22 cellular contexts compared by ENCODE assay signal in the genomic region with DNA sequence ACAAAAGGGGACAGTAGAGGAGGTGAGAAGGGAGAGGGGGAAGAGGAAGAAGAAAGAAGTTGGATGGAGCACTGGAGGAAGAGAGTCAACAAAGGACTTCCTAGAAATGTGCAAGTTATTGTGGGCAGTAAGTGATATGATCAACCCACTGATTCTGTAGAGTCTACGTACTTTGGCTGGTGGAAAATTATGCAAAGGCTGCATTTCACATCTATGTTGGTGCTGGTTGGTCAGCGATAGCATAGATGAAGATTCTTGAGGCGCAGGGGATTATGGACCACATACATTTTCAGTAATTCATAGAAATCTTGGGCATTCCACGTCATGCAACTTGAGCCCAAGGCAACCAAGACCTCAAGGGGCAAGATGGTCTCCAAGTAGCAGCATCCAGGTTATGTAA. TPM values are rescaled to one million over a fixed set of nuclear protein-coding genes. Genes with fewer than 3 reads are reported as not detected.
DNase-seq lines count a peak whose midpoint lies in the region; ATAC-seq and TF ChIP-seq lines count a peak whose summit lies in the region.
"Had no signal": no experiment of that assay in that cellular context is flagged by ENCODE, and none has a peak within 500 bp of the region (broad histone marks: within the 10 kb centered on the region; RNA-seq: fewer than 3 reads in every experiment).

No MANE protein-coding gene starts in this region.

- no peaks in the 10 kb centered on the region for H3F3A ChIP-seq in OCI-LY1 (ENCODE audit: insufficient read depth, low read length)

- no peaks in the 10 kb centered on the region for H3K9me2 ChIP-seq in OCI-LY1 (ENCODE audit: low read depth, low read length)

- H3K27me3 ChIP-seq in OCI-LY1 (ENCODE audit: insufficient read depth, low read length), result no peaks in the 10 kb centered on the region
- H3K27me3 ChIP-seq in uterus, result no peaks in the 10 kb centered on the region
- H3K27me3 ChIP-seq: BE2C, heart right ventricle, neural progenitor cell, sigmoid colon had no signal

- peak; percentile 37 for ATAC-seq in activated CD8-positive, alpha-beta memory T cell treated with anti-CD3 and anti-CD28 coated beads, Interleukin-2, amount 10 ng/mL, durations not matched to agents 7 days and 5 days
- no peak for ATAC-seq in activated naive CD8-positive, alpha-beta T cell treated with anti-CD3 and anti-CD28 coated beads, Interleukin-2, amount 10 ng/mL, durations not matched to agents 7 days and 5 days (ENCODE audit: low read depth)
- ATAC-seq in stimulated activated effector memory CD8-positive, alpha-beta T cell treated with anti-CD3 and anti-CD28 coated beads, Interleukin-12 subunit alpha, Interleukin-12 subunit beta, amount 100 ng/mL, for 72 hours, result peak; percentile 48
- ATAC-seq in left cardiac atrium, result no peak
- ATAC-seq: heart right ventricle had no signal

- H3K27ac ChIP-seq in OCI-LY1 (ENCODE audit: low read depth, low read length, poor library complexity, severe bottlenecking) (peak overlapping the region; percentile 96), uterus (no peak overlapping the region)
- H3K27ac ChIP-seq: left ventricle myocardium inferior, neural progenitor cell, sigmoid colon had no signal

- no peak for DNase-seq in activated CD8-positive, alpha-beta memory T cell treated with anti-CD3 and anti-CD28 coated beads, Interleukin-2, amount 10 ng/mL, durations not matched to agents 7 days and 5 days
- no peak for DNase-seq in activated CD8-positive, alpha-beta memory T cell treated with anti-CD3 and anti-CD28 coated beads, Interleukin-2, amount 50 U/mL, for 4 hours
- no peak for DNase-seq in activated naive CD8-positive, alpha-beta T cell treated with anti-CD3 and anti-CD28 coated beads, Interleukin-2, amount 10 ng/mL, durations not matched to agents 7 days and 5 days
- DNase-seq in stimulated activated effector memory CD8-positive, alpha-beta T cell treated with anti-CD3 and anti-CD28 coated beads, Interleukin-12 subunit alpha, Interleukin-12 subunit beta, amount 100 ng/mL, for 72 hours (ENCODE audit: low spot score in 2 of 2), result no peak
- no peak for DNase-seq in left cardiac atrium
- DNase-seq in uterus, result no peak
- DNase-seq in NCI-H1105 (lab: John Stamatoyannopoulos, UW), result no peak
- DNase-seq: activated CD4-positive, CD25-positive, alpha-beta regulatory T cell; activated gamma-delta T cell treated with Interleukin-2 at 50 U/mL for 16 hours; BE2C; heart right ventricle; KG1; left ventricle myocardium inferior; midbrain; NCI-H1694 treated with DMSO at 0.1 percent for 48 hours; NCI-H526; sigmoid colon; stimulated activated CD4-positive, alpha-beta T cell treated with anti-CD3 and anti-CD28 coated beads, Interleukin-15, amount 100 ng/mL, for 24 hours; T1000 had no signal

- H3K27ac Mint-ChIP-seq in activated CD8-positive, alpha-beta memory T cell treated with anti-CD3 and anti-CD28 coated beads, Interleukin-2, amount 10 ng/mL, durations not matched to agents 7 days and 5 days, result peak overlapping the region; percentile 62
- peak overlapping the region; percentile 3 for H3K27ac Mint-ChIP-seq in activated naive CD8-positive, alpha-beta T cell treated with anti-CD3 and anti-CD28 coated beads, Interleukin-2, amount 10 ng/mL, durations not matched to agents 7 days and 5 days
- H3K27ac Mint-ChIP-seq in stimulated activated effector memory CD8-positive, alpha-beta T cell treated with anti-CD3 and anti-CD28 coated beads, Interleukin-12 subunit alpha, Interleukin-12 subunit beta, amount 100 ng/mL, for 72 hours, result peak overlapping the region; percentile 9
- H3K27ac Mint-ChIP-seq: dendritic cell treated with granulocyte-macrophage colony-stimulating factor and Interleukin-4, amounts not matched to agents 40 ng/mL and 50 ng/mL, for 4 days; neural progenitor cell had no signal

- POLR2A ChIA-PET in activated naive CD8-positive, alpha-beta T cell treated with anti-CD3 and anti-CD28 coated beads, Interleukin-2, amount 10 ng/mL, durations not matched to agents 7 days and 5 days (lab: Charles Lee), result no interaction called here

- H3K79me2 ChIP-seq in OCI-LY1 (ENCODE audit: insufficient read depth, low read length), result no peaks in the 10 kb centered on the region

- H3K27me3 Mint-ChIP-seq in activated CD8-positive, alpha-beta memory T cell treated with anti-CD3 and anti-CD28 coated beads, Interleukin-2, amount 10 ng/mL, durations not matched to agents 7 days and 5 days, result no peaks in the 10 kb centered on the region
- no peaks in the 10 kb centered on the region for H3K27me3 Mint-ChIP-seq in activated naive CD8-positive, alpha-beta T cell treated with anti-CD3 and anti-CD28 coated beads, Interleukin-2, amount 10 ng/mL, durations not matched to agents 7 days and 5 days

- no peaks in the 10 kb centered on the region for H3K36me3 ChIP-seq in OCI-LY1 (ENCODE audit: insufficient read depth, low read length)
- no peaks in the 10 kb centered on the region for H3K36me3 ChIP-seq in uterus
- H3K36me3 ChIP-seq: BE2C, heart right ventricle, left ventricle myocardium inferior, neural progenitor cell, sigmoid colon had no signal

- H3K4me1 Mint-ChIP-seq in activated CD8-positive, alpha-beta memory T cell treated with anti-CD3 and anti-CD28 coated beads, Interleukin-2, amount 10 ng/mL, durations not matched to agents 7 days and 5 days, result peaks cover 61% of the 10 kb centered on the region
- H3K4me1 Mint-ChIP-seq in activated naive CD8-positive, alpha-beta T cell treated with anti-CD3 and anti-CD28 coated beads, Interleukin-2, amount 10 ng/mL, durations not matched to agents 7 days and 5 days, result peaks cover 51% of the 10 kb centered on the region
- peaks cover 63% of the 10 kb centered on the region for H3K4me1 Mint-ChIP-seq in stimulated activated effector memory CD8-positive, alpha-beta T cell treated with anti-CD3 and anti-CD28 coated beads, Interleukin-12 subunit alpha, Interleukin-12 subunit beta, amount 100 ng/mL, for 72 hours

- H3K9me3 Mint-ChIP-seq in activated CD8-positive, alpha-beta memory T cell treated with anti-CD3 and anti-CD28 coated beads, Interleukin-2, amount 10 ng/mL, durations not matched to agents 7 days and 5 days (ENCODE audit: low read depth), result peaks cover 15% of the 10 kb centered on the region
- peaks cover 24% of the 10 kb centered on the region for H3K9me3 Mint-ChIP-seq in activated naive CD8-positive, alpha-beta T cell treated with anti-CD3 and anti-CD28 coated beads, Interleukin-2, amount 10 ng/mL, durations not matched to agents 7 days and 5 days
- H3K9me3 Mint-ChIP-seq in stimulated activated effector memory CD8-positive, alpha-beta T cell treated with anti-CD3 and anti-CD28 coated beads, Interleukin-12 subunit alpha, Interleukin-12 subunit beta, amount 100 ng/mL, for 72 hours, result peaks cover 11% of the 10 kb centered on the region

- H3K4me2 ChIP-seq in OCI-LY1 (ENCODE audit: low read length), result no peak overlapping the region
- H3K4me2 ChIP-seq: neural progenitor cell had no signal

- TF ChIP-seq CTCF in OCI-LY1 (IDR thresholded peaks at IDR 0.05; ENCODE audit: low read length) (no peak), uterus (IDR thresholded peaks at IDR 0.05) (no peak)

- no peak for TF ChIP-seq POLR2A in uterus (IDR thresholded peaks at IDR 0.05)

- H4K20me1 ChIP-seq in OCI-LY1 (ENCODE audit: insufficient read depth, low read length), result no peaks in the 10 kb centered on the region

- H3K4me3 Mint-ChIP-seq in activated CD8-positive, alpha-beta memory T cell treated with anti-CD3 and anti-CD28 coated beads, Interleukin-2, amount 10 ng/mL, durations not matched to agents 7 days and 5 days, result peak overlapping the region; percentile 3
- peak overlapping the region; percentile 2 for H3K4me3 Mint-ChIP-seq in activated naive CD8-positive, alpha-beta T cell treated with anti-CD3 and anti-CD28 coated beads, Interleukin-2, amount 10 ng/mL, durations not matched to agents 7 days and 5 days
- peak overlapping the region; percentile 12 for H3K4me3 Mint-ChIP-seq in stimulated activated effector memory CD8-positive, alpha-beta T cell treated with anti-CD3 and anti-CD28 coated beads, Interleukin-12 subunit alpha, Interleukin-12 subunit beta, amount 100 ng/mL, for 72 hours
- H3K4me3 Mint-ChIP-seq: dendritic cell treated with granulocyte-macrophage colony-stimulating factor and Interleukin-4, amounts not matched to agents 40 ng/mL and 50 ng/mL, for 4 days; neural progenitor cell had no signal

- intact Hi-C loops in left cardiac atrium (cut with DNase I) (no loop called here), uterus (cut with DNase I; ENCODE audit: low total_unique reads) (no loop called here)

- H3K4me3 ChIP-seq in OCI-LY1 (ENCODE audit: low read depth, low read length, poor library complexity, severe bottlenecking) (no peak overlapping the region), uterus (no peak overlapping the region)
- H3K4me3 ChIP-seq: heart right ventricle, left ventricle myocardium inferior, neural progenitor cell, sigmoid colon had no signal

- H3K9me3 ChIP-seq in OCI-LY1 (ENCODE audit: low read length) (peaks cover 12% of the 10 kb centered on the region), uterus (peaks cover 0 to 4% of the 10 kb centered on the region in 2 donors)
- H3K9me3 ChIP-seq: BE2C had no signal

- H3K36me3 Mint-ChIP-seq in activated CD8-positive, alpha-beta memory T cell treated with anti-CD3 and anti-CD28 coated beads, Interleukin-2, amount 10 ng/mL, durations not matched to agents 7 days and 5 days, result peaks cover 32% of the 10 kb centered on the region
- peaks cover 19% of the 10 kb centered on the region for H3K36me3 Mint-ChIP-seq in activated naive CD8-positive, alpha-beta T cell treated with anti-CD3 and anti-CD28 coated beads, Interleukin-2, amount 10 ng/mL, durations not matched to agents 7 days and 5 days
- no peaks in the 10 kb centered on the region for H3K36me3 Mint-ChIP-seq in stimulated activated effector memory CD8-positive, alpha-beta T cell treated with anti-CD3 and anti-CD28 coated beads, Interleukin-12 subunit alpha, Interleukin-12 subunit beta, amount 100 ng/mL, for 72 hours

- peaks cover 53% of the 10 kb centered on the region for H3K4me1 ChIP-seq in OCI-LY1 (ENCODE audit: insufficient read depth, low read length, severe bottlenecking)
- peaks cover 0 to 3% of the 10 kb centered on the region in 2 donors for H3K4me1 ChIP-seq in uterus
- H3K4me1 ChIP-seq: neural progenitor cell, sigmoid colon had no signal

- H2AFZ ChIP-seq in OCI-LY1 (ENCODE audit: low read length), result no peak overlapping the region
- H2AFZ ChIP-seq: neural progenitor cell had no signal

- CTCF ChIA-PET in activated CD8-positive, alpha-beta memory T cell treated with anti-CD3 and anti-CD28 coated beads, Interleukin-2, amount 10 ng/mL, durations not matched to agents 7 days and 5 days (lab: Charles Lee), result no interaction called here

- no peak overlapping the region for H3K9ac ChIP-seq in OCI-LY1 (ENCODE audit: low read length)
- H3K9ac ChIP-seq: neural progenitor cell had no signal

RNA-seq across cellular contexts. Expression of gene BIRC3, which starts 12.6 kb away (rescaled TPM):
- total RNA-seq in activated CD8-positive, alpha-beta memory T cell treated with anti-CD3 and anti-CD28 coated beads, Interleukin-2, amount 10 ng/mL, durations not matched to agents 7 days and 5 days, result 100 to 1,000 TPM in 1 of 2 experiments, 10 to 100 TPM in 1; 46.4 to 231 TPM
- total RNA-seq in activated naive CD8-positive, alpha-beta T cell treated with anti-CD3 and anti-CD28 coated beads, Interleukin-2, amount 10 ng/mL, durations not matched to agents 7 days and 5 days, result 10 to 100 TPM; 55.0 to 59.3 TPM
- total RNA-seq in left cardiac atrium, result 1 to 10 TPM; 7.0 to 8.4 TPM
- total RNA-seq in uterus, result 100 to 1,000 TPM in 1 of 4 donors, 10 to 100 TPM in 1, 1 to 10 TPM in 2; 1.5 to 102 (median 8.7) TPM

RNA-seq across cellular contexts. Expression of gene BIRC2, which starts 42.3 kb away (rescaled TPM):
- total RNA-seq in activated CD8-positive, alpha-beta memory T cell treated with anti-CD3 and anti-CD28 coated beads, Interleukin-2, amount 10 ng/mL, durations not matched to agents 7 days and 5 days, result 10 to 100 TPM; 30.7 to 30.9 TPM
- total RNA-seq in activated naive CD8-positive, alpha-beta T cell treated with anti-CD3 and anti-CD28 coated beads, Interleukin-2, amount 10 ng/mL, durations not matched to agents 7 days and 5 days, result 10 to 100 TPM; 40.6 to 41.4 TPM
- total RNA-seq in left cardiac atrium (10 to 100 TPM; 30.4 to 34.2 TPM), uterus (100 to 1,000 TPM in 1 of 4 donors, 10 to 100 TPM in 3; 40.1 to 106 (median 53.5) TPM)

Comparison
In these comparisons a context has a peak if more than half of its experiments do, and no peak if none do; other contexts are left out.
1. ATAC-seq: peak in activated CD8-positive, alpha-beta memory T cell treated with anti-CD3 and anti-CD28 coated beads, Interleukin-2, amount 10 ng/mL, durations not matched to agents 7 days and 5 days (single experiment) and stimulated activated effector memory CD8-positive, alpha-beta T cell treated with anti-CD3 and anti-CD28 coated beads, Interleukin-12 subunit alpha, Interleukin-12 subunit beta, amount 100 ng/mL, for 72 hours (single experiment); none in activated naive CD8-positive, alpha-beta T cell treated with anti-CD3 and anti-CD28 coated beads, Interleukin-2, amount 10 ng/mL, durations not matched to agents 7 days and 5 days (single experiment) and left cardiac atrium (0 of 2).
2. H3K27ac Mint-ChIP-seq: peak in every context shown above with its lines; median percentile 62 in activated CD8-positive, alpha-beta memory T cell treated with anti-CD3 and anti-CD28 coated beads, Interleukin-2, amount 10 ng/mL, durations not matched to agents 7 days and 5 days; 9 in stimulated activated effector memory CD8-positive, alpha-beta T cell treated with anti-CD3 and anti-CD28 coated beads, Interleukin-12 subunit alpha, Interleukin-12 subunit beta, amount 100 ng/mL, for 72 hours; 3 in activated naive CD8-positive, alpha-beta T cell treated with anti-CD3 and anti-CD28 coated beads, Interleukin-2, amount 10 ng/mL, durations not matched to agents 7 days and 5 days.
3. Peak in every context shown above with its lines, with median percentiles within 50 percentile points of each other: H3K4me3 Mint-ChIP-seq.